Comparison of ENCODE assay signal across 27 cellular contexts in the genomic region with DNA sequence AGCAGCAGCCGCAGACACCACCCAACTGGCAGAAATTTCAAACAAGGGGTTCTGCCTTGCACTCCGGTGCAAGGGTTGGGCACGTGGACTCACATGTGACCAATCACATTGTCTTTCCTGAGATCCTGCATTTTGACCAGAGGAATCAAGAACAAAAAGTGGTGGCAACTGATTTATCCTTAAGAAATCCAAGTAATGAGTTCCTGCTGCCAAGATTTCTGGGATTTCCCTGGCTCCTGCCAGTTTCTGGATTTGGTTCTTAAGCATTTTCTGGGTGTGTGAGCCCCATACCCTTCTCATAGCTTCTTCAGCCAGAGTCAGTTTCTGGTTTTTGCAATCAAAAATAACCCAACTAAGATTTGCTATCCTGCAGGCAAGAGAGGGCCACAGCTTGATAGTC. TPM values are rescaled to one million over a fixed set of nuclear protein-coding genes. Genes with fewer than 3 reads are reported as not detected.
"Had no signal": no experiment of that assay in that cellular context is flagged by ENCODE, and none has a peak within 500 bp of the region (broad histone marks: within the 10 kb centered on the region; RNA-seq: fewer than 3 reads in every experiment).

No MANE protein-coding gene starts in this region.

- DNase-seq: activated B cell treated with CpG ODN at 0.5 μM for 24 hours; activated CD4-positive, alpha-beta T cell treated with anti-CD3 and anti-CD28 coated beads for 1 hour; activated CD4-positive, alpha-beta T cell treated with anti-CD3 and anti-CD28 coated beads, Interleukin-2, amount 10 ng/mL, durations not matched to agents 24 days and 14 days; activated CD4-positive, alpha-beta T cell treated with anti-CD3 and anti-CD28 coated beads, Interleukin-2, amount 50 U/mL, for 48 hours; activated CD8-positive, alpha-beta memory T cell treated with anti-CD3 and anti-CD28 coated beads, Interleukin-2, amount 10 ng/mL, durations not matched to agents 7 days and 5 days; activated gamma-delta T cell treated with Interleukin-2 at 50 U/mL for 16 hours; activated naive CD4-positive, alpha-beta T cell treated with anti-CD3 and anti-CD28 coated beads, Interleukin-2, amount 10 ng/mL, durations not matched to agents 7 days and 5 days; activated naive CD8-positive, alpha-beta T cell treated with anti-CD3 and anti-CD28 coated beads for 36 hours; activated T-cell treated with anti-CD3 and anti-CD28 coated beads, Interleukin-2, amount 50 U/mL, for 24 hours; anterior cingulate cortex; central memory CD4-positive, alpha-beta T cell; Karpas-422; NCI-H1105 treated with DMSO at 0.1 percent for 48 hours; NCI-H1436 treated with DMSO at 0.1 percent for 48 hours; NCI-H187; NCI-H2081; NCI-H510A treated with DMSO at 0.1 percent for 48 hours; NCI-H69; PC-9; SIG-M5; T-helper 2 cell; T1000 had no signal

- H3K9me3 ChIP-seq: body of pancreas had no signal

- H3K27ac Mint-ChIP-seq: activated B cell treated with CpG ODN at 0.5 μM for 24 hours; activated CD4-positive, alpha-beta T cell treated with anti-CD3 and anti-CD28 coated beads, Interleukin-2, amount 10 ng/mL, durations not matched to agents 24 days and 14 days; activated CD8-positive, alpha-beta memory T cell treated with anti-CD3 and anti-CD28 coated beads, Interleukin-2, amount 10 ng/mL, durations not matched to agents 7 days and 5 days; activated naive CD4-positive, alpha-beta T cell treated with anti-CD3 and anti-CD28 coated beads, Interleukin-2, amount 10 ng/mL, durations not matched to agents 7 days and 5 days; activated naive CD8-positive, alpha-beta T cell treated with anti-CD3 and anti-CD28 coated beads for 36 hours; activated T-cell treated with anti-CD3 and anti-CD28 coated beads, Interleukin-2, amount 50 U/mL, for 24 hours; activated T-helper 1 cell treated with anti-CD3 and anti-CD28 coated beads, Interleukin-12 subunit alpha, Interleukin-12 subunit beta, Interleukin-2, Interleukin-4 antibody, amounts not matched to agents 30 ng/mL and 10 ng/mL and 1 ng/mL, durations not matched to agents 14 hours and 24 hours and 36 hours had no signal

- H3K4me3 ChIP-seq: body of pancreas, K562, PC-9 had no signal

- H3K36me3 Mint-ChIP-seq: activated CD8-positive, alpha-beta memory T cell treated with anti-CD3 and anti-CD28 coated beads, Interleukin-2, amount 10 ng/mL, durations not matched to agents 7 days and 5 days; activated naive CD4-positive, alpha-beta T cell treated with anti-CD3 and anti-CD28 coated beads, Interleukin-2, amount 10 ng/mL, durations not matched to agents 7 days and 5 days; activated naive CD8-positive, alpha-beta T cell treated with anti-CD3 and anti-CD28 coated beads for 36 hours had no signal

- H2AFZ ChIP-seq: PC-9 had no signal

- H3K9me3 Mint-ChIP-seq: activated B cell treated with CpG ODN at 0.5 μM for 24 hours; activated CD4-positive, alpha-beta T cell treated with anti-CD3 and anti-CD28 coated beads, Interleukin-2, amount 10 ng/mL, durations not matched to agents 24 days and 14 days; activated naive CD4-positive, alpha-beta T cell treated with anti-CD3 and anti-CD28 coated beads, Interleukin-2, amount 10 ng/mL, durations not matched to agents 7 days and 5 days; activated naive CD8-positive, alpha-beta T cell treated with anti-CD3 and anti-CD28 coated beads for 36 hours; activated T-cell treated with anti-CD3 and anti-CD28 coated beads, Interleukin-2, amount 50 U/mL, for 24 hours; activated T-helper 1 cell treated with anti-CD3 and anti-CD28 coated beads, Interleukin-12 subunit alpha, Interleukin-12 subunit beta, Interleukin-2, Interleukin-4 antibody, amounts not matched to agents 30 ng/mL and 10 ng/mL and 1 ng/mL, durations not matched to agents 14 hours and 24 hours and 36 hours had no signal

- H3K27me3 ChIP-seq: body of pancreas had no signal

- ATAC-seq: activated CD8-positive, alpha-beta memory T cell treated with anti-CD3 and anti-CD28 coated beads, Interleukin-2, amount 10 ng/mL, durations not matched to agents 7 days and 5 days; body of pancreas; K562 had no signal

- FAIRE-seq: bronchial epithelial cell, K562, TTC549 had no signal

- H3K4me2 ChIP-seq: PC-9 had no signal

- H3K4me3 Mint-ChIP-seq: activated B cell treated with CpG ODN at 0.5 μM for 24 hours; activated CD4-positive, alpha-beta T cell treated with anti-CD3 and anti-CD28 coated beads, Interleukin-2, amount 10 ng/mL, durations not matched to agents 24 days and 14 days; activated CD8-positive, alpha-beta memory T cell treated with anti-CD3 and anti-CD28 coated beads, Interleukin-2, amount 10 ng/mL, durations not matched to agents 7 days and 5 days; activated naive CD4-positive, alpha-beta T cell treated with anti-CD3 and anti-CD28 coated beads, Interleukin-2, amount 10 ng/mL, durations not matched to agents 7 days and 5 days; activated naive CD8-positive, alpha-beta T cell treated with anti-CD3 and anti-CD28 coated beads for 36 hours; activated T-cell treated with anti-CD3 and anti-CD28 coated beads, Interleukin-2, amount 50 U/mL, for 24 hours; activated T-helper 1 cell treated with anti-CD3 and anti-CD28 coated beads, Interleukin-12 subunit alpha, Interleukin-12 subunit beta, Interleukin-2, Interleukin-4 antibody, amounts not matched to agents 30 ng/mL and 10 ng/mL and 1 ng/mL, durations not matched to agents 14 hours and 24 hours and 36 hours had no signal

- H3K4me1 Mint-ChIP-seq: activated B cell treated with CpG ODN at 0.5 μM for 24 hours; activated CD4-positive, alpha-beta T cell treated with anti-CD3 and anti-CD28 coated beads, Interleukin-2, amount 10 ng/mL, durations not matched to agents 24 days and 14 days; activated CD8-positive, alpha-beta memory T cell treated with anti-CD3 and anti-CD28 coated beads, Interleukin-2, amount 10 ng/mL, durations not matched to agents 7 days and 5 days; activated naive CD4-positive, alpha-beta T cell treated with anti-CD3 and anti-CD28 coated beads, Interleukin-2, amount 10 ng/mL, durations not matched to agents 7 days and 5 days had no signal

- H3K27ac ChIP-seq: body of pancreas, PC-9 had no signal

RNA-seq across cellular contexts. Expression of a gene that starts 17.5 kb away (rescaled TPM):
- total RNA-seq: activated B cell treated with CpG ODN at 0.5 μM for 24 hours; activated CD4-positive, alpha-beta T cell treated with anti-CD3 and anti-CD28 coated beads, Interleukin-2, amount 10 ng/mL, durations not matched to agents 24 days and 14 days; activated CD8-positive, alpha-beta memory T cell treated with anti-CD3 and anti-CD28 coated beads, Interleukin-2, amount 10 ng/mL, durations not matched to agents 7 days and 5 days; activated naive CD8-positive, alpha-beta T cell treated with anti-CD3 and anti-CD28 coated beads for 36 hours; activated T-helper 1 cell treated with anti-CD3 and anti-CD28 coated beads, Interleukin-12 subunit alpha, Interleukin-12 subunit beta, Interleukin-2, Interleukin-4 antibody, amounts not matched to agents 30 ng/mL and 10 ng/mL and 1 ng/mL, durations not matched to agents 14 hours and 24 hours and 36 hours; K562; PC-9 had no signal
- polyA plus RNA-seq: K562 had no signal
